1 cellular context compared by ENCODE assay signal in genomic region chr16:88938119-88938932, GRCh38.
TF ChIP-seq lines count a peak whose summit lies in the region.

No MANE protein-coding gene starts in this region.

TF ChIP-seq in K562, 482 proteins besides CTCF, POLR2A, EP300 and RAD21:
- TF ChIP-seq U2AF1 (optimal IDR thresholded peaks at IDR 0.05; ENCODE audit: low read depth, low read length): no peak
- TF ChIP-seq POLR2G (IDR thresholded peaks at IDR 0.05; ENCODE audit: low read depth, low read length): peak; percentile 55
